In the genomic region with DNA sequence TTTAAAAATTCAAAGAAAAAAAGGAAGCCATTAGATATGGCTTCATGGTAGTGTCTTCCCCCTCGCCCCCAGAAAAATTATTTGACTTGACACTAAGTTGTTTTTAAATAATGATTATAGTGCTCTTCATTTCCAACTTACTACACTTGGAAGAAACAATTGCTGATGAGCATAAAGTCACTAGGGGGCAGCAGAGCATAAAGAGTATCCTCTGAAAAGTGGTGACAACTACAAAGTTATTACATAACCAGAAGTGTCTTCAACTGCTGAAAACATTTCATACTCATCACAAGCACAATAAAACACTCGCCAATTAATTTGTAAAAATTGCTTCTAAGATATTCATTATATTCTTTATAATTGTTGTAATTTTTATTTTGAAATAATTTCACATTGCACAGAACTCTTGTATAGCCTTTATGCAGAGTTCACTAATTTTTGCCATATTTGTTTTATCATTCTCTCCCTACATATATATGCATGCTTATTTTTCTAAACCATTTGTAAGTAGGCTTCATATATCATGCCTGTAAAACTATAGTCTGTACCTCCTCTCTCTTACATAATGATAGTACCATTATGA, we compare ENCODE assay signal across 8 cellular contexts. TPM values are rescaled to one million over a fixed set of nuclear protein-coding genes. Genes with fewer than 3 reads are reported as not detected.
DNase-seq lines count a peak whose midpoint lies in the region; ATAC-seq and TF ChIP-seq lines count a peak whose summit lies in the region.

No MANE protein-coding gene starts in this region.

- no peaks in the 10 kb centered on the region for H3K4me1 Mint-ChIP-seq in activated T-helper 1 cell treated with anti-CD3 and anti-CD28 coated beads, Interleukin-12 subunit alpha, Interleukin-12 subunit beta, Interleukin-2, Interleukin-4 antibody, amounts not matched to agents 30 ng/mL and 10 ng/mL and 1 ng/mL, durations not matched to agents 14 hours and 24 hours and 36 hours (ENCODE audit: low read depth)

- no peak overlapping the region for H4K8ac ChIP-seq in IMR-90 (ENCODE audit: low read depth in 2 of 2, low read length in 2 of 2)

- dilution Hi-C loops in IMR-90 (cut with HindIII; ENCODE audit: low sequenced_read_pairs, unreplicated experiment), result no loop called here

- no peaks in the 10 kb centered on the region for H3K27me3 Mint-ChIP-seq in activated T-helper 1 cell treated with anti-CD3 and anti-CD28 coated beads, Interleukin-12 subunit alpha, Interleukin-12 subunit beta, Interleukin-2, Interleukin-4 antibody, amounts not matched to agents 30 ng/mL and 10 ng/mL and 1 ng/mL, durations not matched to agents 14 hours and 24 hours and 36 hours (ENCODE audit: insufficient read depth)

- TF ChIP-seq POLR2A in IMR-90 (IDR thresholded peaks at IDR 0.05; ENCODE audit: low read depth, low read length), result no peak
- no peak for TF ChIP-seq POLR2A in ovary (IDR thresholded peaks at IDR 0.05)
- TF ChIP-seq POLR2A in GM18505 (IDR thresholded peaks at IDR 0.05; ENCODE audit: borderline replicate concordance, extremely low read depth, insufficient read depth, insufficient read length), result no peak

- no peak overlapping the region for H3K23ac ChIP-seq in IMR-90 (ENCODE audit: low read depth, low read length)

- no peaks in the 10 kb centered on the region for H3K9me3 ChIP-seq in IMR-90 (ENCODE audit: control insufficient read depth, insufficient read depth, low read length)
- H3K9me3 ChIP-seq in OCI-LY1 (ENCODE audit: low read length), result no peaks in the 10 kb centered on the region
- H3K9me3 ChIP-seq in ovary, result no peaks in the 10 kb centered on the region

- H3K27ac Mint-ChIP-seq in activated T-helper 1 cell treated with anti-CD3 and anti-CD28 coated beads, Interleukin-12 subunit alpha, Interleukin-12 subunit beta, Interleukin-2, Interleukin-4 antibody, amounts not matched to agents 30 ng/mL and 10 ng/mL and 1 ng/mL, durations not matched to agents 14 hours and 24 hours and 36 hours, result no peak overlapping the region

- no peak overlapping the region for H2BK5ac ChIP-seq in IMR-90 (ENCODE audit: low read depth, low read length, poor library complexity, severe bottlenecking)

- no peak for TF ChIP-seq EP300 in ovary (IDR thresholded peaks at IDR 0.05)

- H3K9me1 ChIP-seq in IMR-90 (ENCODE audit: insufficient read depth, low read length), result no peaks in the 10 kb centered on the region; the same call in 1 of the 2 replicates

- H3K27me3 ChIP-seq in IMR-90 (ENCODE audit: control insufficient read depth, insufficient read depth, low read length), result no peaks in the 10 kb centered on the region
- no peaks in the 10 kb centered on the region for H3K27me3 ChIP-seq in OCI-LY1 (ENCODE audit: insufficient read depth, low read length)
- no peaks in the 10 kb centered on the region for H3K27me3 ChIP-seq in ovary

- H3K36me3 ChIP-seq in IMR-90 (ENCODE audit: control insufficient read depth, insufficient read depth, low read length), result no peaks in the 10 kb centered on the region
- no peaks in the 10 kb centered on the region for H3K36me3 ChIP-seq in OCI-LY1 (ENCODE audit: insufficient read depth, low read length)
- H3K36me3 ChIP-seq in ovary, result no peaks in the 10 kb centered on the region

- H3K4me1 ChIP-seq in IMR-90 (ENCODE audit: control insufficient read depth, insufficient read depth, low read length), result no peaks in the 10 kb centered on the region
- no peaks in the 10 kb centered on the region for H3K4me1 ChIP-seq in OCI-LY1 (ENCODE audit: insufficient read depth, low read length, severe bottlenecking)
- no peaks in the 10 kb centered on the region for H3K4me1 ChIP-seq in ovary (ENCODE audit: insufficient read depth)

- no peaks in the 10 kb centered on the region for H3K9me2 ChIP-seq in OCI-LY1 (ENCODE audit: low read depth, low read length)

- in situ Hi-C loops in IMR-90 (cut with MboI; ENCODE audit: low sequenced_read_pairs), result no loop called here

- no peak overlapping the region for H2BK120ac ChIP-seq in IMR-90 (ENCODE audit: low read depth, low read length)

- H3K27ac ChIP-seq in IMR-90 (ENCODE audit: insufficient read depth, low read length) (no peak overlapping the region), OCI-LY1 (ENCODE audit: low read depth, low read length, poor library complexity, severe bottlenecking) (no peak overlapping the region), ovary (no peak overlapping the region)

- peaks cover 10 to 12% of the 10 kb centered on the region in 2 experiments for H3K79me1 ChIP-seq in IMR-90 (ENCODE audit: low read depth in 1 of 2, low read length in 2 of 2)

- no peak overlapping the region for H3K14ac ChIP-seq in IMR-90 (replicated peaks; ENCODE audit: low read depth, low read length)

- H2BK20ac ChIP-seq in IMR-90 (ENCODE audit: low read depth, low read length), result no peak overlapping the region

- H2AK5ac ChIP-seq in IMR-90 (ENCODE audit: low read depth, low read length), result no peak overlapping the region

- H3K9me3 Mint-ChIP-seq in activated T-helper 1 cell treated with anti-CD3 and anti-CD28 coated beads, Interleukin-12 subunit alpha, Interleukin-12 subunit beta, Interleukin-2, Interleukin-4 antibody, amounts not matched to agents 30 ng/mL and 10 ng/mL and 1 ng/mL, durations not matched to agents 14 hours and 24 hours and 36 hours, result no peaks in the 10 kb centered on the region

- H3K4me2 ChIP-seq in IMR-90 (ENCODE audit: low read depth, low read length) (no peak overlapping the region), OCI-LY1 (ENCODE audit: low read length) (no peak overlapping the region)

- no peak overlapping the region for H3K4me3 Mint-ChIP-seq in activated T-helper 1 cell treated with anti-CD3 and anti-CD28 coated beads, Interleukin-12 subunit alpha, Interleukin-12 subunit beta, Interleukin-2, Interleukin-4 antibody, amounts not matched to agents 30 ng/mL and 10 ng/mL and 1 ng/mL, durations not matched to agents 14 hours and 24 hours and 36 hours

- H3K56ac ChIP-seq in IMR-90 (ENCODE audit: extremely low read depth, insufficient read depth, low read length), result no peak overlapping the region

- H3K79me2 ChIP-seq in OCI-LY1 (ENCODE audit: insufficient read depth, low read length), result no peaks in the 10 kb centered on the region

- no peaks in the 10 kb centered on the region for H3K36me3 Mint-ChIP-seq in activated T-helper 1 cell treated with anti-CD3 and anti-CD28 coated beads, Interleukin-12 subunit alpha, Interleukin-12 subunit beta, Interleukin-2, Interleukin-4 antibody, amounts not matched to agents 30 ng/mL and 10 ng/mL and 1 ng/mL, durations not matched to agents 14 hours and 24 hours and 36 hours (ENCODE audit: low read depth)

- H4K20me1 ChIP-seq in IMR-90 (ENCODE audit: insufficient read depth, low read length) (peaks cover 12% of the 10 kb centered on the region; the same call in 1 of the 2 replicates), OCI-LY1 (ENCODE audit: insufficient read depth, low read length) (no peaks in the 10 kb centered on the region)

- H2BK15ac ChIP-seq in IMR-90 (ENCODE audit: low read depth, low read length), result no peak overlapping the region

- CTCF ChIA-PET in AG04449 (lab: Yijun Ruan, JAX) (interaction anchor here (1.0 to 5.2 kb wide), 21 partner anchors 7 to 122 kb away, joined by 3 to 87 read pairs (median 6); partner anchors contain the start of gene SPR), IMR-90 (lab: Yijun Ruan, JAX) (interaction anchor here (2.3 kb wide), 1 partner anchor 92 kb away, joined by 7 read pairs; no protein-coding TSS in a partner anchor)

- no TSS peak for BruUV-seq in IMR-90 (replicated peaks; lab: Mats Ljungman, UMichigan)

- H2AK9ac ChIP-seq in IMR-90 (replicated peaks; ENCODE audit: low read depth, low read length, poor library complexity), result no peak overlapping the region

- TF ChIP-seq RAD21 in IMR-90 (IDR thresholded peaks at IDR 0.05; ENCODE audit: low read length), result peak; percentile 94

- ATAC-seq in GM18498 (IDR thresholded peaks at IDR 0.05; ENCODE audit: unreplicated experiment), result peak; percentile 74
- ATAC-seq in IMR-90 (ENCODE audit: low read depth), result no peak
- ATAC-seq in GM18505 (IDR thresholded peaks at IDR 0.05; ENCODE audit: unreplicated experiment), result no peak

- no peak overlapping the region for H4K5ac ChIP-seq in IMR-90 (ENCODE audit: low read depth, low read length)

- POLR2A ChIA-PET in AG04449 (lab: Yijun Ruan, JAX), result no interaction called here
- POLR2A ChIA-PET in IMR-90 (lab: Charles Lee; ENCODE audit: unreplicated experiment), result no interaction called here

- H3K4ac ChIP-seq in IMR-90 (ENCODE audit: low read depth, low read length), result no peak overlapping the region

- TF ChIP-seq CTCF in AG04449 (IDR thresholded peaks at IDR 0.05; ENCODE audit: insufficient read depth, low read length, missing control alignments), result peak; percentile 63
- peak; percentile 92 for TF ChIP-seq CTCF in IMR-90 (conservative IDR thresholded peaks at IDR 0.05; ENCODE audit: low read depth, low read length)
- TF ChIP-seq CTCF in OCI-LY1 (IDR thresholded peaks at IDR 0.05; ENCODE audit: low read length), result peak; percentile 74
- TF ChIP-seq CTCF in ovary (IDR thresholded peaks at IDR 0.05), result peak; percentile 53 to 81 (median 74)

- no peak overlapping the region for H3K9ac ChIP-seq in IMR-90 (ENCODE audit: low read depth, low read length)
- no peak overlapping the region for H3K9ac ChIP-seq in OCI-LY1 (ENCODE audit: low read length)

- peaks cover 4% of the 10 kb centered on the region; the same call in 1 of the 2 replicates for H3F3A ChIP-seq in OCI-LY1 (ENCODE audit: insufficient read depth, low read length)

- no peak for DNase-seq in AG04449 (ENCODE audit: low read depth, low spot score)
- DNase-seq in IMR-90, result peak; percentile 74
- DNase-seq in activated T-helper 1 cell treated with anti-CD3 and anti-CD28 coated beads, Interleukin-12 subunit alpha, Interleukin-12 subunit beta, Interleukin-2, Interleukin-4 antibody, amounts not matched to agents 30 ng/mL and 10 ng/mL and 1 ng/mL, durations not matched to agents 14 hours and 24 hours and 36 hours (ENCODE audit: low spot score), result peak; percentile 45
- DNase-seq in foreskin melanocyte, result peak; percentile 65
- peak in 3 of 5 donors; percentile 39 to 67 (median 43) for DNase-seq in ovary

- WGBS in IMR-90 (ENCODE audit: extremely low coverage in 2 of 2, insufficient read length in 1 of 2), 2 experiments, result no CpG with 5 or more reads among the region's 2 CpGs
- WGBS in ovary, 3 donors, result 2 to 3% (median 3%) methylated on average over 2 of the region's 2 CpGs

- H3K4me3 ChIP-seq in AG04449 (ENCODE audit: low read depth, low read length), result no peak overlapping the region
- H3K4me3 ChIP-seq in IMR-90 (ENCODE audit: insufficient read depth, low read depth, low read length), result no peak overlapping the region
- no peak overlapping the region for H3K4me3 ChIP-seq in OCI-LY1 (ENCODE audit: low read depth, low read length, poor library complexity, severe bottlenecking)
- no peak overlapping the region for H3K4me3 ChIP-seq in ovary

- H3K18ac ChIP-seq in IMR-90 (ENCODE audit: low read depth, low read length), result no peak overlapping the region

- H4K91ac ChIP-seq in IMR-90 (ENCODE audit: insufficient read depth, low read depth, low read length), result no peak overlapping the region

- intact Hi-C loops in IMR-90 (cut with micrococcal nuclease), result loop anchor here (1.0 kb wide), 2 partner anchors 88 to 116 kb away; partner anchors contain the start of gene SPR
- intact Hi-C loops in activated T-helper 1 cell treated with anti-CD3 and anti-CD28 coated beads, Interleukin-12 subunit alpha, Interleukin-12 subunit beta, Interleukin-2, Interleukin-4 antibody, amounts not matched to agents 30 ng/mL and 10 ng/mL and 1 ng/mL, durations not matched to agents 14 hours and 24 hours and 36 hours (cut with micrococcal nuclease), result loop anchor here (1.0 to 5.0 kb wide), 5 partner anchors 58 to 406 kb away; partner anchors contain the start of gene SPR
- intact Hi-C loops in ovary (cut with DNase I), result loop anchor here (2.0 to 10.0 kb wide), 5 partner anchors 84 to 1836 kb away; no protein-coding TSS in a partner anchor

- H2AFZ ChIP-seq in IMR-90 (replicated peaks; ENCODE audit: low read length, poor library complexity) (no peak overlapping the region), OCI-LY1 (ENCODE audit: low read length) (no peak overlapping the region)

RNA-seq across cellular contexts. Expression of gene EXOC6B, which starts 54.9 kb away (rescaled TPM):
- total RNA-seq in IMR-90 (2012; rRNA removed) (29.4 and 29.7 TPM in 2 replicates), ovary (10 to 100 TPM; 24.0 to 84.9 (median 67.8) TPM)
- polyA plus RNA-seq in IMR-90 (2012; rRNA removed) (9.0 and 10.2 TPM in 2 replicates), ovary (10 to 100 TPM; 11.9 to 21.5 TPM)
- polyA plus RNA-seq in IMR-90 (2012; cell fraction: cytosol; rRNA removed), result 4.8 and 12.8 TPM in 2 replicates
- 10.8 and 17.1 TPM in 2 replicates for polyA plus RNA-seq in IMR-90 (2012; cell fraction: nucleus; rRNA removed; ENCODE audit: low replicate concordance)
- total RNA-seq in activated T-helper 1 cell treated with anti-CD3 and anti-CD28 coated beads, Interleukin-12 subunit alpha, Interleukin-12 subunit beta, Interleukin-2, Interleukin-4 antibody, amounts not matched to agents 30 ng/mL and 10 ng/mL and 1 ng/mL, durations not matched to agents 14 hours and 24 hours and 36 hours, result 6.8 and 7.7 TPM in 2 replicates
